ENCODE assay signal across 8 cellular contexts in genomic region chr4:1248262-1249147, GRCh38. TPM values are rescaled to one million over a fixed set of nuclear protein-coding genes. Genes with fewer than 3 reads are reported as not detected.
A peak's percentile ranks its signal among the peaks of the same experiment; 100 is the strongest.
DNase-seq lines count a peak whose midpoint lies in the region; ATAC-seq and TF ChIP-seq lines count a peak whose summit lies in the region.

Gene CTBP1, minus strand, starts transcription at chr4:1249130. Its CDS starts 7,799 bp downstream, at chr4:1241331.

- peaks cover 16% of the 10 kb centered on the region for H3K4me1 Mint-ChIP-seq in WTC11

- DNase-seq in A172 (ENCODE audit: low spot score) (peak; percentile 48), NCI-H2107 (lab: John Stamatoyannopoulos, UW) (peak; percentile 44), WTC11 (ENCODE audit: low spot score) (peak; percentile 68), cardiac fibroblast (ENCODE audit: low read depth in 2 of 2) (peak; percentile 83 to 89), iris pigment epithelial cell (ENCODE audit: low read depth) (peak; percentile 69)
- peak; percentile 81 for DNase-seq in stimulated activated CD4-positive, alpha-beta T cell treated with anti-CD3 and anti-CD28 coated beads, Interleukin-12 subunit alpha, Interleukin-12 subunit beta, amount 100 ng/mL, for 4 hours

- peak within 1 kb of the TSS; percentile 76 to 77 for H3K4me3 ChIP-seq in cardiac fibroblast (replicated peaks in 1 of 2; ENCODE audit: low read depth in 2 of 2, low read length in 2 of 2)

- peaks cover 21% of the 10 kb centered on the region for H3K27me3 Mint-ChIP-seq in WTC11 (ENCODE audit: low read depth)

- TF ChIP-seq CTCF in WTC11 (IDR thresholded peaks at IDR 0.05) (no peak), cardiac fibroblast (IDR thresholded peaks at IDR 0.05; ENCODE audit: low read depth, low read length) (no peak)

- H3K27ac Mint-ChIP-seq in WTC11 = no peak within 1 kb of the TSS

- POLR2A ChIA-PET in WTC11 (lab: Charles Lee) = interaction anchor here (1.2 kb wide), 1 partner anchor 98 kb away, joined by 4 read pairs; no protein-coding TSS in a partner anchor

- peak; percentile 27 for ATAC-seq in GM18858 (IDR thresholded peaks at IDR 0.05; ENCODE audit: unreplicated experiment)
- peak; percentile 33 for ATAC-seq in HG03064 (IDR thresholded peaks at IDR 0.05; ENCODE audit: low read depth, unreplicated experiment)
- peak; percentile 36 for ATAC-seq in WTC11

- H3K9me3 Mint-ChIP-seq in WTC11 = peaks cover 32% of the 10 kb centered on the region

- H3K4me3 Mint-ChIP-seq in WTC11 = peak within 1 kb of the TSS; percentile 70

- CTCF ChIA-PET in WTC11 (lab: Charles Lee) = no interaction called here

- peaks cover 36% of the 10 kb centered on the region for H3K36me3 Mint-ChIP-seq in WTC11

TF ChIP-seq in WTC11, 78 proteins besides CTCF, POLR2A, EP300 and RAD21:
- 0 out of 2 replicates have a peak, but pooled peaks have one; percentile 3 for TF ChIP-seq SP1 (CRISPR knock-in tag; conservative IDR thresholded peaks at IDR 0.05)
- TF ChIP-seq ZNF512 (CRISPR knock-in tag; IDR thresholded peaks at IDR 0.05; ENCODE audit: borderline replicate concordance) = no peak
- no peak for TF ChIP-seq NFE2L1 (CRISPR knock-in tag; IDR thresholded peaks at IDR 0.05)
- TF ChIP-seq TCF7 (CRISPR knock-in tag; IDR thresholded peaks at IDR 0.05; ENCODE audit: low read depth) = no peak
- TF ChIP-seq FOXK1 (CRISPR knock-in tag; IDR thresholded peaks at IDR 0.05) = no peak
- TF ChIP-seq TEAD4 (CRISPR knock-in tag; IDR thresholded peaks at IDR 0.05) = no peak
- no peak for TF ChIP-seq ZNF416 (CRISPR knock-in tag; IDR thresholded peaks at IDR 0.05)
- no peak for TF ChIP-seq RELA (CRISPR knock-in tag; IDR thresholded peaks at IDR 0.05; ENCODE audit: borderline replicate concordance)
- no peak for TF ChIP-seq ATF3 (CRISPR knock-in tag; conservative IDR thresholded peaks at IDR 0.05)
- 0 out of 2 replicates have a peak, but pooled peaks have one; percentile 78 for TF ChIP-seq KAT7 (CRISPR knock-in tag; IDR thresholded peaks at IDR 0.05; ENCODE audit: borderline replicate concordance)
- 0 out of 2 replicates have a peak, but pooled peaks have one; percentile 44 for TF ChIP-seq CBFB (CRISPR knock-in tag; IDR thresholded peaks at IDR 0.05; ENCODE audit: low read depth)
- TF ChIP-seq GRHL2 (CRISPR knock-in tag; IDR thresholded peaks at IDR 0.05; ENCODE audit: insufficient replicate concordance, severe bottlenecking) = no peak
- TF ChIP-seq ZNF138 (CRISPR knock-in tag; conservative IDR thresholded peaks at IDR 0.05) = no peak
- no peak for TF ChIP-seq NFATC4 (CRISPR knock-in tag; IDR thresholded peaks at IDR 0.05)
- TF ChIP-seq GABPB1 (CRISPR knock-in tag; IDR thresholded peaks at IDR 0.05) = no peak
- 0 out of 2 replicates have a peak, but pooled peaks have one; percentile 9 for TF ChIP-seq TEAD1 (CRISPR knock-in tag; IDR thresholded peaks at IDR 0.05)
- 0 out of 2 replicates have a peak, but pooled peaks have one; percentile 16 for TF ChIP-seq MYBL2 (CRISPR knock-in tag; IDR thresholded peaks at IDR 0.05)
- TF ChIP-seq EMX1 (CRISPR knock-in tag; IDR thresholded peaks at IDR 0.05) = 0 out of 2 replicates have a peak, but pooled peaks have one; percentile 51
- no peak for TF ChIP-seq SOX15 (CRISPR knock-in tag; IDR thresholded peaks at IDR 0.05)
- TF ChIP-seq PREB (CRISPR knock-in tag; IDR thresholded peaks at IDR 0.05; ENCODE audit: borderline replicate concordance) = no peak
- TF ChIP-seq MXD4 (CRISPR knock-in tag; IDR thresholded peaks at IDR 0.05; ENCODE audit: borderline replicate concordance) = no peak
- no peak for TF ChIP-seq JAZF1 (CRISPR knock-in tag; IDR thresholded peaks at IDR 0.05)
- no peak for TF ChIP-seq CREB1 (CRISPR knock-in tag; IDR thresholded peaks at IDR 0.05)

RNA-seq across cellular contexts. Expression of gene CTBP1, which starts in this region (rescaled TPM):
- 166 and 240 TPM in 2 replicates for total RNA-seq in A172 (2014; rRNA removed; shearing (Covaris generic))
- 143 to 167 TPM (median 159 TPM) in 3 replicates for total RNA-seq in WTC11 (2021)

Comparison
In these comparisons a context has a peak if more than half of its experiments do, and no peak if none do; other contexts are left out.
1. Peak in every context shown above with its lines: DNase-seq, ATAC-seq and H3K4me3 ChIP-seq.